In the genomic region with DNA sequence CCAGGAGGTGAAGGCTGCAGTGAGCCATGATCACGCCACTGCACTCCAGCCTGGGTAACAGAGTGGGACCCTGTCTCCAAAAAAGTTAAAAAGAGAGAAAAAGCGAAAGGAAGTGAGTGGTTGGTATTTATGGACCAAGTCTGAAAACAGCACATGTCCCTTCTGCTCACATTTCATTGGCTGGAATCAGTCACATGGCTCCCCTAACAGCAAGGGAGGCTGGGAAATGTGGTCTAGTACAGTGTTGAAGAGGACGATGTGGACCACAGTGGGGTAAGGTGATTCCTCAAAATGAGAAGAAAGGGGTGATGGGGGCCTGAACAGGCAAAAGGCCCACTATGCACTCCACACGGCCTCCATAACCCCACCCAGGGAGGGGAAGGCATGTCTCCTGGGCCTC, we compare ENCODE assay signal across 2 cellular contexts.
TF ChIP-seq lines count a peak whose summit lies in the region.

No MANE protein-coding gene starts in this region.

TF ChIP-seq in HepG2, 621 proteins besides CTCF, POLR2A, EP300 and RAD21:
- TF ChIP-seq PAF1 (CRISPR knock-in tag; IDR thresholded peaks at IDR 0.05): no peak
- TF ChIP-seq NFYB (CRISPR knock-in tag; IDR thresholded peaks at IDR 0.05): peak; percentile 59; the same call in 1 of the 2 replicates
- TF ChIP-seq ZNF143 (CRISPR knock-in tag; IDR thresholded peaks at IDR 0.05): peak; percentile 77
- peak; percentile 82 for TF ChIP-seq THAP11 (CRISPR knock-in tag; IDR thresholded peaks at IDR 0.05)
- peak; percentile 69 for TF ChIP-seq NFYC (CRISPR knock-in tag; IDR thresholded peaks at IDR 0.05)
- TF ChIP-seq NR2F6 (IDR thresholded peaks at IDR 0.05): no peak
- TF ChIP-seq NR2F6 (CRISPR knock-in tag; IDR thresholded peaks at IDR 0.05): no peak
- no peak for TF ChIP-seq HNRNPH1 (optimal IDR thresholded peaks at IDR 0.05; ENCODE audit: low read depth, low read length)
- TF ChIP-seq, protein P1, sequence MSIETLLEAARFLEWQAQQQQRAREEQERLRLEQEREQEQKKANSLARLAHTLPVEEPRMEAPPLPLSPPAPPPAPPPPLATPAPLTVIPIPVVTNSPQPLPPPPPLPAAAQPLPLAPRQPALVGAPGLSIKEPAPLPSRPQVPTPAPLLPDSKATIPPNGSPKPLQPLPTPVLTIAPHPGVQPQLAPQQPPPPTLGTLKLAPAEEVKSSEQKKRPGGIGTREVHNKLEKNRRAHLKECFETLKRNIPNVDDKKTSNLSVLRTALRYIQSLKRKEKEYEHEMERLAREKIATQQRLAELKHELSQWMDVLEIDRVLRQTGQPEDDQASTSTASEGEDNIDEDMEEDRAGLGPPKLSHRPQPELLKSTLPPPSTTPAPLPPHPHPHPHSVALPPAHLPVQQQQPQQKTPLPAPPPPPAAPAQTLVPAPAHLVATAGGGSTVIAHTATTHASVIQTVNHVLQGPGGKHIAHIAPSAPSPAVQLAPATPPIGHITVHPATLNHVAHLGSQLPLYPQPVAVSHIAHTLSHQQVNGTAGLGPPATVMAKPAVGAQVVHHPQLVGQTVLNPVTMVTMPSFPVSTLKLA (IDR thresholded peaks at IDR 0.05): peak; percentile 60
- TF ChIP-seq, protein P2, sequence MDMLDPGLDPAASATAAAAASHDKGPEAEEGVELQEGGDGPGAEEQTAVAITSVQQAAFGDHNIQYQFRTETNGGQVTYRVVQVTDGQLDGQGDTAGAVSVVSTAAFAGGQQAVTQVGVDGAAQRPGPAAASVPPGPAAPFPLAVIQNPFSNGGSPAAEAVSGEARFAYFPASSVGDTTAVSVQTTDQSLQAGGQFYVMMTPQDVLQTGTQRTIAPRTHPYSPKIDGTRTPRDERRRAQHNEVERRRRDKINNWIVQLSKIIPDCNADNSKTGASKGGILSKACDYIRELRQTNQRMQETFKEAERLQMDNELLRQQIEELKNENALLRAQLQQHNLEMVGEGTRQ (IDR thresholded peaks at IDR 0.05; ENCODE audit: low read depth, low read length): peak; percentile 53; the same call in 1 of the 2 replicates
- TF ChIP-seq, protein P2 (CRISPR knock-in tag; IDR thresholded peaks at IDR 0.05; ENCODE audit: borderline replicate concordance): peak; percentile 71; the same call in 1 of the 2 replicates
- no peak for TF ChIP-seq NR1H2 (CRISPR knock-in tag; IDR thresholded peaks at IDR 0.05; ENCODE audit: borderline replicate concordance, low read depth)

TF ChIP-seq in WTC11, 78 proteins besides CTCF, POLR2A, EP300 and RAD21:
- TF ChIP-seq SMAD3 (CRISPR knock-in tag; IDR thresholded peaks at IDR 0.05; ENCODE audit: borderline replicate concordance) (no peak), NFYB (CRISPR knock-in tag; conservative IDR thresholded peaks at IDR 0.05; ENCODE audit: low read depth) (0 out of 2 replicates have a peak, but pooled peaks have one; percentile 42)
- TF ChIP-seq, protein P2 (CRISPR knock-in tag; IDR thresholded peaks at IDR 0.05): peak; percentile 82
- TF ChIP-seq, protein P3, sequence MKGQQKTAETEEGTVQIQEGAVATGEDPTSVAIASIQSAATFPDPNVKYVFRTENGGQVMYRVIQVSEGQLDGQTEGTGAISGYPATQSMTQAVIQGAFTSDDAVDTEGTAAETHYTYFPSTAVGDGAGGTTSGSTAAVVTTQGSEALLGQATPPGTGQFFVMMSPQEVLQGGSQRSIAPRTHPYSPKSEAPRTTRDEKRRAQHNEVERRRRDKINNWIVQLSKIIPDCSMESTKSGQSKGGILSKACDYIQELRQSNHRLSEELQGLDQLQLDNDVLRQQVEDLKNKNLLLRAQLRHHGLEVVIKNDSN (CRISPR knock-in tag; IDR thresholded peaks at IDR 0.05): peak; percentile 79
